In genomic region chr2:54724150-54724559, GRCh38 we compare ENCODE assay signal across 8 cellular contexts. TPM values are rescaled to one million over a fixed set of nuclear protein-coding genes. Genes with fewer than 3 reads are reported as not detected.
DNase-seq lines count a peak whose midpoint lies in the region; ATAC-seq and TF ChIP-seq lines count a peak whose summit lies in the region.

No MANE protein-coding gene starts in this region.

- H3K4me3 Mint-ChIP-seq in activated CD8-positive, alpha-beta memory T cell treated with anti-CD3 and anti-CD28 coated beads, Interleukin-2, amount 10 ng/mL, durations not matched to agents 7 days and 5 days, result peak overlapping the region; percentile 88
- H3K4me3 Mint-ChIP-seq in activated naive CD8-positive, alpha-beta T cell, result peak overlapping the region; percentile 94

- no peak for TF ChIP-seq RAD21 in liver (IDR thresholded peaks at IDR 0.05)

- H3K36me3 ChIP-seq in liver (ENCODE audit: control insufficient read depth in 4 of 4, insufficient read depth in 3 of 4, low read depth in 1 of 4, low read length in 3 of 4), result no peaks in the 10 kb centered on the region
- no peaks in the 10 kb centered on the region for H3K36me3 ChIP-seq in tibial artery

- no peak for DNase-seq in activated CD8-positive, alpha-beta memory T cell treated with anti-CD3 and anti-CD28 coated beads, Interleukin-2, amount 10 ng/mL, durations not matched to agents 7 days and 5 days
- DNase-seq in activated CD8-positive, alpha-beta memory T cell treated with anti-CD3 and anti-CD28 coated beads, Interleukin-2, amount 50 U/mL, for 4 hours, result no peak
- no peak for DNase-seq in tibial artery
- DNase-seq in stimulated activated CD8-positive, alpha-beta memory T cell treated with anti-CD3 and anti-CD28 coated beads, Interleukin-4, amount 100 ng/mL, for 48 hours, result no peak
- no peak for DNase-seq in HPDE6-E6E7 (ENCODE audit: extremely low spot score)

- peaks cover 16% of the 10 kb centered on the region for H3K4me1 Mint-ChIP-seq in activated CD8-positive, alpha-beta memory T cell treated with anti-CD3 and anti-CD28 coated beads, Interleukin-2, amount 10 ng/mL, durations not matched to agents 7 days and 5 days
- H3K4me1 Mint-ChIP-seq in activated naive CD8-positive, alpha-beta T cell (ENCODE audit: low read depth), result peaks cover 14% of the 10 kb centered on the region

- intact Hi-C loops in tibial artery (cut with DNase I; ENCODE audit: low total_unique reads), result loop anchor here (10.0 kb wide), 2 partner anchors 451 to 609 kb away; partner anchors contain the start of gene ACYP2

- CTCF ChIA-PET in activated CD8-positive, alpha-beta memory T cell treated with anti-CD3 and anti-CD28 coated beads, Interleukin-2, amount 10 ng/mL, durations not matched to agents 7 days and 5 days (lab: Charles Lee), result interaction anchor here (0.6 to 1.2 kb wide), 3 partner anchors 18 to 166 kb away, joined by 3 to 6 read pairs (median 4); no protein-coding TSS in a partner anchor

- H3K4me3 ChIP-seq in liver (ENCODE audit: low read depth in 1 of 3, low read length in 3 of 3) (peak overlapping the region; percentile 65 to 87 (median 83)), tibial artery (peak overlapping the region; percentile 82 to 92)

- H3K27me3 ChIP-seq in liver (ENCODE audit: control insufficient read depth in 4 of 4, insufficient read depth in 4 of 4, low read length in 3 of 4), result no peaks in the 10 kb centered on the region
- H3K27me3 ChIP-seq in tibial artery, result no peaks in the 10 kb centered on the region

- H3K36me3 Mint-ChIP-seq in activated CD8-positive, alpha-beta memory T cell treated with anti-CD3 and anti-CD28 coated beads, Interleukin-2, amount 10 ng/mL, durations not matched to agents 7 days and 5 days, result no peaks in the 10 kb centered on the region
- H3K36me3 Mint-ChIP-seq in activated naive CD8-positive, alpha-beta T cell, result no peaks in the 10 kb centered on the region

- TF ChIP-seq CTCF in liver (IDR thresholded peaks at IDR 0.05; ENCODE audit: low read depth, low read length, missing input control) (no peak), tibial artery (IDR thresholded peaks at IDR 0.05) (no peak)

- H3K4me1 ChIP-seq in liver (ENCODE audit: control insufficient read depth in 4 of 4, insufficient read depth in 4 of 4, low read length in 3 of 4), result peaks cover 6 to 16% (median 11%) of the 10 kb centered on the region in 4 donors
- peaks cover 0 to 18% (median 9%) of the 10 kb centered on the region in 4 donors for H3K4me1 ChIP-seq in tibial artery

- H3K27me3 Mint-ChIP-seq in activated CD8-positive, alpha-beta memory T cell treated with anti-CD3 and anti-CD28 coated beads, Interleukin-2, amount 10 ng/mL, durations not matched to agents 7 days and 5 days, result peaks cover 48% of the 10 kb centered on the region
- H3K27me3 Mint-ChIP-seq in activated naive CD8-positive, alpha-beta T cell, result peaks cover 31% of the 10 kb centered on the region

- no peak for ATAC-seq in activated CD8-positive, alpha-beta memory T cell treated with anti-CD3 and anti-CD28 coated beads, Interleukin-2, amount 10 ng/mL, durations not matched to agents 7 days and 5 days
- no peak for ATAC-seq in GM21360 (IDR thresholded peaks at IDR 0.05; ENCODE audit: unreplicated experiment)

- H3K9me3 ChIP-seq in liver (ENCODE audit: control insufficient read depth in 4 of 4, low read length in 3 of 4) (peaks cover 0 to 1% (median 0%) of the 10 kb centered on the region in 4 donors), tibial artery (no peaks in the 10 kb centered on the region)

- peak overlapping the region in 1 of 2 donors; percentile 39 for H3K9ac ChIP-seq in liver (ENCODE audit: low read depth in 1 of 2, low read length in 2 of 2)

- H3K27ac ChIP-seq in liver (ENCODE audit: low read depth in 1 of 2, low read length in 2 of 2), result no peak overlapping the region
- peak overlapping the region; percentile 70 to 83 for H3K27ac ChIP-seq in tibial artery

- WGBS in liver, result 1% methylated on average over 12 of the region's 12 CpGs

- no peaks in the 10 kb centered on the region for H3K9me3 Mint-ChIP-seq in activated CD8-positive, alpha-beta memory T cell treated with anti-CD3 and anti-CD28 coated beads, Interleukin-2, amount 10 ng/mL, durations not matched to agents 7 days and 5 days (ENCODE audit: low read depth)
- no peaks in the 10 kb centered on the region for H3K9me3 Mint-ChIP-seq in activated naive CD8-positive, alpha-beta T cell (ENCODE audit: low read depth)

- H3K27ac Mint-ChIP-seq in activated CD8-positive, alpha-beta memory T cell treated with anti-CD3 and anti-CD28 coated beads, Interleukin-2, amount 10 ng/mL, durations not matched to agents 7 days and 5 days, result peak overlapping the region; percentile 54
- H3K27ac Mint-ChIP-seq in activated naive CD8-positive, alpha-beta T cell, result peak overlapping the region; percentile 55

TF ChIP-seq in liver, 16 proteins besides CTCF, POLR2A, EP300 and RAD21:
- TF ChIP-seq YY1 (IDR thresholded peaks at IDR 0.05), result no peak
- no peak for TF ChIP-seq REST (IDR thresholded peaks at IDR 0.05)
- TF ChIP-seq FOXA2 (IDR thresholded peaks at IDR 0.05), result no peak
- no peak for TF ChIP-seq NR2F2 (IDR thresholded peaks at IDR 0.05)
- no peak for TF ChIP-seq HNF4A (conservative IDR thresholded peaks at IDR 0.05)
- TF ChIP-seq JUND (IDR thresholded peaks at IDR 0.05), result no peak
- no peak for TF ChIP-seq EGR1 (IDR thresholded peaks at IDR 0.05; ENCODE audit: low read depth in 2 of 2)
- no peak for TF ChIP-seq RXRA (IDR thresholded peaks at IDR 0.05)
- TF ChIP-seq TAF1 (conservative IDR thresholded peaks at IDR 0.05), result no peak
- TF ChIP-seq FOXA1 (IDR thresholded peaks at IDR 0.05), result no peak

RNA-seq across cellular contexts. Expression of gene EML6, which starts 0.7 kb away (rescaled TPM):
- 1 to 10 TPM; 1.5 to 3.1 TPM for total RNA-seq in activated CD8-positive, alpha-beta memory T cell treated with anti-CD3 and anti-CD28 coated beads, Interleukin-2, amount 10 ng/mL, durations not matched to agents 7 days and 5 days
- 1 to 10 TPM; 1.7 to 3.0 TPM for total RNA-seq in liver
- polyA plus RNA-seq in liver, result 1 to 10 TPM in 1 of 2 donors, under 1 TPM in 1; 0.33 to 1.2 TPM

Comparison
In these comparisons a context has a peak if more than half of its experiments do, and no peak if none do; other contexts are left out.
1. H3K27ac ChIP-seq: peak in tibial artery (2 of 2); none in liver (0 of 2).